10 cellular contexts compared by ENCODE assay signal in the genomic region with DNA sequence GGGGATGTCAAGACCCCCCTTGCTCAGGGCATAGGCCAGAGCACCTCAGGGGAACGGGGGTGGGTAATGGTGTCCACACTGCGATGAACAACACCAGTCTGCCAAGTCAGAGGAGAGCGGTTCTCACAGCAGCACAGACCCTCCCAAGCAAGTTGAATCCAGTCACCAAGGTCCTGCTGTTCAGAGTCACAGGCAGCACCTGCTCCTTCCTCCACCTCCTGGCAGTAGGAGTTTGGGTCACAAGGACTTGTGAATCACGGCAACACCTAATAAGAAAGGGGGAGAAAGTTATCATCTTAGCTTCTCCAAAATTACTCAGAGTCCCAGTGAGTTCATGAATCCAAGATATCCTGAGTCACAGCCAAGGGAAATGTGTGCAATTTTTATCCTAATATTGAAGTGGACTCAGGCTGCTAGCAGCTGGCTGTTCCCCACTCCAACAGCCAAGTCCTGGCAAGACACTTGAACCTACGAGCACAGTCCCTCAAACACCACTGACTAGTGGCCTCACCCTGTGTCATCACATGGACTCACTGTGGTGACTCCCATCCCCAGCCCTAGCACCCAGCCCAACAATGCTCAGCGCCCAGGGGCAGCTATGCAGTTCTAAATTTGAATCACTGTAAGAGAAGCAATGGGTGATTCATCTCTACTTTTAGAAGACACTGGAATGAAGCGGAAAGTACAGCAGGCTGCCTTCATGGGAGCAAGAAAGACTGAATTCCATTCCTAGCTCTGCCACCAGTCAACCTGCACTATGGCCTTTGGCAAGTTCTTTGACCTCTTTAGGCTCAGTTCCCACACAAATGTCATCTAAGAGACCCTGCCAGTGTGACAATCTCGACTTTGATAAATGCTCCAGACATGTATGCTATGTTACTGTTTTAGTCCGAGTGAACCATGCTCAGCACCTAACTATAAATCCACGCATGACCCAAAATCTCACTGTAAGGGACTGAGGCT.
DNase-seq lines count a peak whose midpoint lies in the region; ATAC-seq, FAIRE-seq and TF ChIP-seq lines count a peak whose summit lies in the region.
"Had no signal": no experiment of that assay in that cellular context is flagged by ENCODE, and none has a peak within 500 bp of the region (broad histone marks: within the 10 kb centered on the region; RNA-seq: fewer than 3 reads in every experiment).

No MANE protein-coding gene starts in this region.

- no peaks in the 10 kb centered on the region for H3K9me3 ChIP-seq in mucosa of descending colon

- no peaks in the 10 kb centered on the region for H3K9me2 ChIP-seq in GM23338 (ENCODE audit: insufficient read depth)

- H3K27ac ChIP-seq in GM23338 (ENCODE audit: low read depth) = no peak overlapping the region

- intact Hi-C loops in mucosa of descending colon (cut with DNase I, micrococcal nuclease) = no loop called here

- H3K36me3 ChIP-seq in mucosa of descending colon (ENCODE audit: low read depth) = no peaks in the 10 kb centered on the region
- no peaks in the 10 kb centered on the region; the same call in 1 of the 2 replicates for H3K36me3 ChIP-seq in GM23338 (ENCODE audit: insufficient read depth)

- no peak overlapping the region for H3K4me2 ChIP-seq in GM23338

- H2AFZ ChIP-seq in GM23338 = no peak overlapping the region

- H3K27me3 Mint-ChIP-seq in GM23338 (ENCODE audit: insufficient read depth, low read depth, poor library complexity) = peaks cover 2% of the 10 kb centered on the region

- H4K20me1 ChIP-seq in GM23338 (replicated peaks; ENCODE audit: insufficient read depth) = no peaks in the 10 kb centered on the region; the same call in 1 of the 2 replicates

- peaks cover 3% of the 10 kb centered on the region; the same call in 2 of the 3 replicates for H3K4me1 Mint-ChIP-seq in GM23338

- TF ChIP-seq CTCF in epithelial cell of esophagus (IDR thresholded peaks at IDR 0.05; ENCODE audit: insufficient read depth, low read depth, low read length, missing control alignments) (no peak), mucosa of descending colon (IDR thresholded peaks at IDR 0.05) (no peak), GM23338 (conservative IDR thresholded peaks at IDR 0.05; ENCODE audit: low read depth in 2 of 2) (no peak)

- no peaks in the 10 kb centered on the region for H3K9me3 Mint-ChIP-seq in GM23338

- no peak overlapping the region for H3K4me3 Mint-ChIP-seq in GM23338

- H3K79me2 ChIP-seq in GM23338 (replicated peaks; ENCODE audit: insufficient read depth) = no peaks in the 10 kb centered on the region

- H3K27me3 ChIP-seq in GM23338 (ENCODE audit: insufficient read depth) = no peaks in the 10 kb centered on the region

- H3F3A ChIP-seq in GM23338 (replicated peaks; ENCODE audit: low read depth) = no peaks in the 10 kb centered on the region

- ATAC-seq in mucosa of descending colon (peak; percentile 30), GM23338 (no peak), HG03521 (IDR thresholded peaks at IDR 0.05; ENCODE audit: unreplicated experiment) (no peak)

- no peak overlapping the region for H3K27ac Mint-ChIP-seq in GM23338

- FAIRE-seq in GM19239 (lab: Jason Lieb, UNC) = no peak

- H3K4me3 ChIP-seq in epithelial cell of esophagus (ENCODE audit: low read length) = no peak overlapping the region
- no peak overlapping the region for H3K4me3 ChIP-seq in mucosa of descending colon
- H3K4me3 ChIP-seq in GM23338 = no peak overlapping the region

- peaks cover 7% of the 10 kb centered on the region; the same call in 1 of the 3 replicates for H3K36me3 Mint-ChIP-seq in GM23338 (ENCODE audit: low read depth)

- no peaks in the 10 kb centered on the region for H3K4me1 ChIP-seq in mucosa of descending colon (ENCODE audit: low read depth)
- no peaks in the 10 kb centered on the region for H3K4me1 ChIP-seq in GM23338 (ENCODE audit: insufficient read depth)

- peak; percentile 77 for DNase-seq in AG20443 (ENCODE audit: low spot score)
- DNase-seq in RPMI7951 (ENCODE audit: low read depth) = peak; percentile 87
- DNase-seq in epithelial cell of esophagus (ENCODE audit: low read depth) = peak; percentile 96
- DNase-seq in mucosa of descending colon = no peak
- DNase-seq in GM23338 (ENCODE audit: low spot score) = no peak
- DNase-seq in UCSD-AML1 (lab: John Stamatoyannopoulos, UW; ENCODE audit: unreplicated experiment) = no peak
- DNase-seq in GM19239 (ENCODE audit: insufficient read length, low spot score) = no peak
- DNase-seq: NCI-H187 treated with DMSO at 0.1 percent for 48 hours, SW 1271 had no signal

TF ChIP-seq in GM23338, 12 proteins besides CTCF, POLR2A, EP300 and RAD21 (continues in another document):
- TF ChIP-seq CREB1 (CRISPR knock-in tag; IDR thresholded peaks at IDR 0.05; ENCODE audit: low read depth) = no peak
- no peak for TF ChIP-seq EZH2phosphoT487 (IDR thresholded peaks at IDR 0.05; ENCODE audit: unreplicated experiment)
- no peak for TF ChIP-seq POLR2AphosphoS5 (IDR thresholded peaks at IDR 0.05; ENCODE audit: low read depth)
- no peak for TF ChIP-seq STAT1 (IDR thresholded peaks at IDR 0.05; ENCODE audit: unreplicated experiment)
- TF ChIP-seq NANOG (IDR thresholded peaks at IDR 0.05; ENCODE audit: borderline replicate concordance) = no peak
- no peak for TF ChIP-seq JUNB (IDR thresholded peaks at IDR 0.05; ENCODE audit: unreplicated experiment)
- no peak for TF ChIP-seq ZNF331 (CRISPR knock-in tag; IDR thresholded peaks at IDR 0.05; ENCODE audit: low read depth)
- TF ChIP-seq, protein P1, sequence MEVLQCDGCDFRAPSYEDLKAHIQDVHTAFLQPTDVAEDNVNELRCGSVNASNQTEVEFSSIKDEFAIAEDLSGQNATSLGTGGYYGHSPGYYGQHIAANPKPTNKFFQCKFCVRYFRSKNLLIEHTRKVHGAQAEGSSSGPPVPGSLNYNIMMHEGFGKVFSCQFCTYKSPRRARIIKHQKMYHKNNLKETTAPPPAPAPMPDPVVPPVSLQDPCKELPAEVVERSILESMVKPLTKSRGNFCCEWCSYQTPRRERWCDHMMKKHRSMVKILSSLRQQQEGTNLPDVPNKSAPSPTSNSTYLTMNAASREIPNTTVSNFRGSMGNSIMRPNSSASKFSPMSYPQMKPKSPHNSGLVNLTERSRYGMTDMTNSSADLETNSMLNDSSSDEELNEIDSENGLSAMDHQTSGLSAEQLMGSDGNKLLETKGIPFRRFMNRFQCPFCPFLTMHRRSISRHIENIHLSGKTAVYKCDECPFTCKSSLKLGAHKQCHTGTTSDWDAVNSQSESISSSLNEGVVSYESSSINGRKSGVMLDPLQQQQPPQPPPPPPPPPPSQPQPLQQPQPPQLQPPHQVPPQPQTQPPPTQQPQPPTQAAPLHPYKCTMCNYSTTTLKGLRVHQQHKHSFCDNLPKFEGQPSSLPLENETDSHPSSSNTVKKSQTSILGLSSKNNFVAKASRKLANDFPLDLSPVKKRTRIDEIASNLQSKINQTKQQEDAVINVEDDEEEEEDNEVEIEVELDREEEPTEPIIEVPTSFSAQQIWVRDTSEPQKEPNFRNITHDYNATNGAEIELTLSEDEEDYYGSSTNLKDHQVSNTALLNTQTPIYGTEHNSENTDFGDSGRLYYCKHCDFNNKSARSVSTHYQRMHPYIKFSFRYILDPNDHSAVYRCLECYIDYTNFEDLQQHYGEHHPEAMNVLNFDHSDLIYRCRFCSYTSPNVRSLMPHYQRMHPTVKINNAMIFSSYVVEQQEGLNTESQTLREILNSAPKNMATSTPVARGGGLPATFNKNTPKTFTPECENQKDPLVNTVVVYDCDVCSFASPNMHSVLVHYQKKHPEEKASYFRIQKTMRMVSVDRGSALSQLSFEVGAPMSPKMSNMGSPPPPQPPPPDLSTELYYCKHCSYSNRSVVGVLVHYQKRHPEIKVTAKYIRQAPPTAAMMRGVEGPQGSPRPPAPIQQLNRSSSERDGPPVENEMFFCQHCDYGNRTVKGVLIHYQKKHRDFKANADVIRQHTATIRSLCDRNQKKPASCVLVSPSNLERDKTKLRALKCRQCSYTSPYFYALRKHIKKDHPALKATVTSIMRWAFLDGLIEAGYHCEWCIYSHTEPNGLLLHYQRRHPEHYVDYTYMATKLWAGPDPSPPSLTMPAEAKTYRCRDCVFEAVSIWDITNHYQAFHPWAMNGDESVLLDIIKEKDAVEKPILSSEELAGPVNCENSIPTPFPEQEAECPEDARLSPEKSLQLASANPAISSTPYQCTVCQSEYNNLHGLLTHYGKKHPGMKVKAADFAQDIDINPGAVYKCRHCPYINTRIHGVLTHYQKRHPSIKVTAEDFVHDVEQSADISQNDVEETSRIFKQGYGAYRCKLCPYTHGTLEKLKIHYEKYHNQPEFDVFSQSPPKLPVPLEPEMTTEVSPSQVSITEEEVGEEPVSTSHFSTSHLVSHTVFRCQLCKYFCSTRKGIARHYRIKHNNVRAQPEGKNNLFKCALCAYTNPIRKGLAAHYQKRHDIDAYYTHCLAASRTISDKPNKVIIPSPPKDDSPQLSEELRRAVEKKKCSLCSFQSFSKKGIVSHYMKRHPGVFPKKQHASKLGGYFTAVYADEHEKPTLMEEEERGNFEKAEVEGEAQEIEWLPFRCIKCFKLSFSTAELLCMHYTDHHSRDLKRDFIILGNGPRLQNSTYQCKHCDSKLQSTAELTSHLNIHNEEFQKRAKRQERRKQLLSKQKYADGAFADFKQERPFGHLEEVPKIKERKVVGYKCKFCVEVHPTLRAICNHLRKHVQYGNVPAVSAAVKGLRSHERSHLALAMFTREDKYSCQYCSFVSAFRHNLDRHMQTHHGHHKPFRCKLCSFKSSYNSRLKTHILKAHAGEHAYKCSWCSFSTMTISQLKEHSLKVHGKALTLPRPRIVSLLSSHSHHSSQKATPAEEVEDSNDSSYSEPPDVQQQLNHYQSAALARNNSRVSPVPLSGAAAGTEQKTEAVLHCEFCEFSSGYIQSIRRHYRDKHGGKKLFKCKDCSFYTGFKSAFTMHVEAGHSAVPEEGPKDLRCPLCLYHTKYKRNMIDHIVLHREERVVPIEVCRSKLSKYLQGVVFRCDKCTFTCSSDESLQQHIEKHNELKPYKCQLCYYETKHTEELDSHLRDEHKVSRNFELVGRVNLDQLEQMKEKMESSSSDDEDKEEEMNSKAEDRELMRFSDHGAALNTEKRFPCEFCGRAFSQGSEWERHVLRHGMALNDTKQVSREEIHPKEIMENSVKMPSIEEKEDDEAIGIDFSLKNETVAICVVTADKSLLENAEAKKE (CRISPR knock-in tag; IDR thresholded peaks at IDR 0.05) = no peak

Comparison
In these comparisons a context has a peak if more than half of its experiments do, and no peak if none do; other contexts are left out.
1. DNase-seq: peak in AG20443 (single experiment), RPMI7951 (single experiment) and epithelial cell of esophagus (single experiment); none in mucosa of descending colon (0 of 3), GM23338 (single experiment), UCSD-AML1 (single experiment) and GM19239 (single experiment).